Comparison of ENCODE assay signal across 1 cellular context in genomic region chr3:119427669-119428068, GRCh38.
A peak's percentile ranks its signal among the peaks of the same experiment; 100 is the strongest.
TF ChIP-seq lines count a peak whose summit lies in the region.

No MANE protein-coding gene starts in this region.

TF ChIP-seq in GM12878, 131 proteins besides CTCF, POLR2A, EP300 and RAD21 (continued from another document):
- TF ChIP-seq RELB (IDR thresholded peaks at IDR 0.05; ENCODE audit: low read depth) (peak; percentile 34; the same call in 1 of the 2 replicates), ESRRA (IDR thresholded peaks at IDR 0.05; ENCODE audit: low read length) (no peak), PRDM15 (CRISPR knock-in tag; IDR thresholded peaks at IDR 0.05) (no peak)
